In the genomic region with DNA sequence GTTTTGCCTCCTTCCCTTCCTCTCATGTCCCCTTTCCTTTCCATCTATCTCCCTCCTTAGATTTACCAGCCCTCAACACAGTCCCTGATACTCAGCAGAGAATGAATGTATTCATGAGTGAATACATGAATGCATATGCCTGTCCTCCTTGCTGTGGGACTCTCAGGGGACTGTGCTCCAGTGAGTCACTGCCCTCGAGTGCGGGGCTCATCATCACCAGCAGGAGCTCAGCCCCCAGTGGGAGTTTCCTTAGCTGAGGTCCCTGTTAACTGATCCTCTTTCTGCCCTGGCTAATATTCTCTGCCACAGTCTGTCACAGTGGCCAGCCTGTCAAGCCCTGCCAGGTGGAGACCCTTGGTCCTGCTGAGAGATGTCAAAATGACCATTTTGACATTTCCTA, we compare ENCODE assay signal across 24 cellular contexts.
DNase-seq lines count a peak whose midpoint lies in the region; ATAC-seq and TF ChIP-seq lines count a peak whose summit lies in the region.
"Had no signal": no experiment of that assay in that cellular context is flagged by ENCODE, and none has a peak within 500 bp of the region (broad histone marks: within the 10 kb centered on the region; RNA-seq: fewer than 3 reads in every experiment).

No MANE protein-coding gene starts in this region.

- no peaks in the 10 kb centered on the region for H3K4me1 ChIP-seq in A673 (ENCODE audit: insufficient read depth, low read length, poor library complexity, severe bottlenecking)

- no peaks in the 10 kb centered on the region for H3K9me3 Mint-ChIP-seq in glutamatergic neuron (ENCODE audit: unreplicated experiment)
- no peaks in the 10 kb centered on the region for H3K9me3 Mint-ChIP-seq in activated naive CD4-positive, alpha-beta T cell treated with anti-CD3 and anti-CD28 coated beads, Interleukin-2, amount 10 ng/mL, durations not matched to agents 7 days and 5 days

- TF ChIP-seq CTCF in A673 (conservative IDR thresholded peaks at IDR 0.05; ENCODE audit: low read depth, low read length) = no peak
- no peak for TF ChIP-seq CTCF in glutamatergic neuron (IDR thresholded peaks at IDR 0.05; ENCODE audit: partially characterized antibody, unreplicated experiment)

- H3K27ac Mint-ChIP-seq in glutamatergic neuron (ENCODE audit: unreplicated experiment) = peak overlapping the region; percentile 82
- H3K27ac Mint-ChIP-seq in activated naive CD4-positive, alpha-beta T cell treated with anti-CD3 and anti-CD28 coated beads, Interleukin-2, amount 10 ng/mL, durations not matched to agents 7 days and 5 days = no peak overlapping the region

- H3K27me3 Mint-ChIP-seq in glutamatergic neuron (ENCODE audit: unreplicated experiment) = peaks cover 4% of the 10 kb centered on the region
- no peaks in the 10 kb centered on the region for H3K27me3 Mint-ChIP-seq in activated naive CD4-positive, alpha-beta T cell treated with anti-CD3 and anti-CD28 coated beads, Interleukin-2, amount 10 ng/mL, durations not matched to agents 7 days and 5 days

- no peak overlapping the region for H3K27ac ChIP-seq in A673 (ENCODE audit: low read depth, low read length, poor library complexity, severe bottlenecking)
- H3K27ac ChIP-seq in substantia nigra (ENCODE audit: low read depth, low read length, poor library complexity, severe bottlenecking) = no peak overlapping the region
- H3K27ac ChIP-seq: 22Rv1, PC-9 had no signal

- no peaks in the 10 kb centered on the region for H3K27me3 ChIP-seq in A673 (replicated peaks; ENCODE audit: insufficient read depth, low read depth, low read length, poor library complexity)

- peaks cover 21% of the 10 kb centered on the region for H3K4me1 Mint-ChIP-seq in glutamatergic neuron (ENCODE audit: low read depth, unreplicated experiment)
- H3K4me1 Mint-ChIP-seq in activated naive CD4-positive, alpha-beta T cell treated with anti-CD3 and anti-CD28 coated beads, Interleukin-2, amount 10 ng/mL, durations not matched to agents 7 days and 5 days = no peaks in the 10 kb centered on the region

- H3K4me3 Mint-ChIP-seq in glutamatergic neuron (ENCODE audit: unreplicated experiment) = peak overlapping the region; percentile 37
- H3K4me3 Mint-ChIP-seq in activated naive CD4-positive, alpha-beta T cell treated with anti-CD3 and anti-CD28 coated beads, Interleukin-2, amount 10 ng/mL, durations not matched to agents 7 days and 5 days = no peak overlapping the region

- no peaks in the 10 kb centered on the region for H3K36me3 Mint-ChIP-seq in glutamatergic neuron (ENCODE audit: unreplicated experiment)
- no peaks in the 10 kb centered on the region for H3K36me3 Mint-ChIP-seq in activated naive CD4-positive, alpha-beta T cell treated with anti-CD3 and anti-CD28 coated beads, Interleukin-2, amount 10 ng/mL, durations not matched to agents 7 days and 5 days

- BruUV-seq in A673 (replicated peaks; lab: Mats Ljungman, UMichigan) = no TSS peak

- POLR2A ChIA-PET in A673 (lab: Charles Lee; ENCODE audit: low non-redundant PET) = no interaction called here

- CTCF ChIA-PET in A673 (lab: Charles Lee) = no interaction called here
- CTCF ChIA-PET in activated naive CD4-positive, alpha-beta T cell treated with anti-CD3 and anti-CD28 coated beads, Interleukin-2, amount 10 ng/mL, durations not matched to agents 7 days and 5 days (lab: Charles Lee) = no interaction called here

- H3K4me3 ChIP-seq in A673 (ENCODE audit: low read depth, low read length, poor library complexity, severe bottlenecking) = no peak overlapping the region
- H3K4me3 ChIP-seq: PC-9 had no signal

- DNase-seq in A673 (ENCODE audit: low spot score) (peak; percentile 56), T1000 (lab: John Stamatoyannopoulos, UW) (peak; percentile 19), glutamatergic neuron (peak; percentile 63), mesenteric fat pad (ENCODE audit: low spot score) (no peak), substantia nigra (lab: John Stamatoyannopoulos, UW) (no peak), AG08395 (ENCODE audit: low spot score) (no peak)
- no peak for DNase-seq in activated naive CD4-positive, alpha-beta T cell treated with anti-CD3 and anti-CD28 coated beads, Interleukin-2, amount 10 ng/mL, durations not matched to agents 7 days and 5 days
- DNase-seq: AML-193, COR-L47, DMS 273 treated with DMSO at 0.1 percent for 48 hours, DMS79 treated with DMSO at 0.1 percent for 48 hours, H7, KG1, NCI-H1105, NCI-H146, NCI-H2029, NCI-H226, NCI-H510A treated with DMSO at 0.1 percent for 48 hours, NCI-H748 treated with DMSO at 0.1 percent for 48 hours, PC-9, SIG-M5 had no signal

- intact Hi-C loops in A673 (cut with micrococcal nuclease; ENCODE audit: unreplicated experiment) = no loop called here

- H3K9me3 ChIP-seq in A673 (ENCODE audit: low read depth, low read length, poor library complexity, severe bottlenecking) = no peaks in the 10 kb centered on the region

- peak; percentile 48 for ATAC-seq in GM18868 (IDR thresholded peaks at IDR 0.05; ENCODE audit: unreplicated experiment)
- ATAC-seq: SK-N-SH treated with all-trans-retinoic acid at 6 μM for 48 hours had no signal

- H3K36me3 ChIP-seq in A673 (ENCODE audit: insufficient read depth, low read length, poor library complexity, severe bottlenecking) = no peaks in the 10 kb centered on the region

Comparison
In these comparisons a context has a peak if more than half of its experiments do, and no peak if none do; other contexts are left out.
1. DNase-seq: peak in A673 (single experiment), T1000 (single experiment) and glutamatergic neuron (single experiment); none in mesenteric fat pad (single experiment), activated naive CD4-positive, alpha-beta T cell treated with anti-CD3 and anti-CD28 coated beads, Interleukin-2, amount 10 ng/mL, durations not matched to agents 7 days and 5 days (single experiment), substantia nigra (0 of 49) and AG08395 (single experiment).